ENCODE assay signal across 24 cellular contexts in genomic region chr5:159961761-159962160, GRCh38. TPM values are rescaled to one million over a fixed set of nuclear protein-coding genes. Genes with fewer than 3 reads are reported as not detected.
"Had no signal": no experiment of that assay in that cellular context is flagged by ENCODE, and none has a peak within 500 bp of the region (broad histone marks: within the 10 kb centered on the region; RNA-seq: fewer than 3 reads in every experiment).

No MANE protein-coding gene starts in this region.

- H3K27ac ChIP-seq: left ventricle myocardium inferior, ovary, right atrium auricular region, skin epidermis, stomach, testis, thyroid gland, transverse colon, upper lobe of left lung, vagina had no signal

- H3K27me3 ChIP-seq: ovary, right atrium auricular region, testis, thyroid gland, transverse colon, upper lobe of left lung, vagina had no signal

- ATAC-seq: natural killer cell treated with Interleukin-12 subunit alpha and Interleukin-12 subunit beta and Interleukin-15 and Interleukin-18, amount 100 ng/mL, for 72 hours; sciatic nerve; stimulated activated naive B cell treated with anti-CD40 and anti-IgM and Interleukin-4, amounts not matched to agents 10 μg/mL and 1 μg/mL and 100 μg/mL, for 72 hours; stimulated activated naive CD8-positive, alpha-beta T cell treated with anti-CD3 and anti-CD28 coated beads, Interleukin-15, Interleukin-2, amounts not matched to agents 100 U/mL and 50 U/mL, for 24 hours had no signal

- H3K4me1 ChIP-seq: left ventricle myocardium inferior, right atrium auricular region, stomach, testis, thyroid gland, vagina had no signal

- DNase-seq: hippocampal formation; kidney glomerular epithelial cell; left ventricle myocardium inferior; mesendoderm; naive B cell; ovary; stimulated activated CD4-positive, alpha-beta T cell treated with anti-CD3 and anti-CD28 coated beads, Interleukin-12 subunit alpha, Interleukin-12 subunit beta, amount 100 ng/mL, for 4 hours; stimulated activated CD4-positive, alpha-beta T cell treated with anti-CD3 and anti-CD28 coated beads, Interleukin-15, amount 100 ng/mL, for 24 hours; stimulated activated CD4-positive, alpha-beta T cell treated with anti-CD3 and anti-CD28 coated beads, Interleukin-2, amount 100 ng/mL, for 24 hours; stimulated activated CD4-positive, alpha-beta T cell treated with anti-CD3 and anti-CD28 coated beads, Interleukin-4, amount 100 ng/mL, for 1 hour; stimulated activated naive B cell treated with anti-CD40 and anti-IgM and Interleukin-4, amounts not matched to agents 10 μg/mL and 1 μg/mL and 100 μg/mL, for 72 hours; stimulated activated naive CD8-positive, alpha-beta T cell treated with anti-CD3 and anti-CD28 coated beads, Interleukin-15, Interleukin-2, amounts not matched to agents 100 U/mL and 50 U/mL, for 24 hours; stomach; testis; thyroid gland; transverse colon; upper lobe of left lung had no signal

- H3K9me3 ChIP-seq: left ventricle myocardium inferior, ovary, right atrium auricular region, stomach, testis, thyroid gland, transverse colon, upper lobe of left lung, vagina had no signal

- H3K36me3 ChIP-seq: left ventricle myocardium inferior, ovary, right atrium auricular region, stomach, thyroid gland, transverse colon, upper lobe of left lung, vagina had no signal

- H3K4me3 ChIP-seq: left ventricle myocardium inferior, lung, ovary, right atrium auricular region, skin epidermis, stomach, testis, thyroid gland, transverse colon, upper lobe of left lung, vagina had no signal

RNA-seq across cellular contexts. Expression of gene ADRA1B, which starts 45.5 kb away (rescaled TPM):
- total RNA-seq: mononuclear cell; natural killer cell treated with Interleukin-12 subunit alpha and Interleukin-12 subunit beta and Interleukin-15 and Interleukin-18, amount 100 ng/mL, for 72 hours had no signal
